ENCODE assay signal across 11 cellular contexts in the genomic region with DNA sequence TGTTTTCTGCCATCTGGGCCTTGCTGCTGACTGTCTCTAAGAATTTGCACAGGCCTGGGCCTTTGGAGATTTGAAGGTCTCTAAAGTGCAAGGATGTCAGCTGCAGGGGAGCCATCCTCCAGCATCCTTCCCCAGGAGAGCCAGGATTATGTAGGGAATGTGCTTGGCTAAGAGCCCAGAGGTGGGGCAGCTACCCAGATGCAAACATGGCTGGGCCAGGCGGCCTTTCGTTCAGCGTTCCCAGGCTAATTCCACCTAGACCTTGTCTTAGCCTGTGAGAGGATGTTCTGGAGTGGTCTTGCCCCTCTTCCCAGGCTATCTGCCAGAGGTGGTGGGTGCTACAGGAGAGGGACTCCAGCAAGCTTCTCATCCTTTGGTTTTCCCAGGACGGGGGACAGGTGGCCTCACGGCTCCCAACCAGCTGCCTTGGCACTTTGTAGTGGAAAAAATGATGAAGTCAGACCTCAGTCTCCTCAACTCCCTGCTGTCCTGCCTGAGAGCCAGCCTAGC. TPM values are rescaled to one million over a fixed set of nuclear protein-coding genes. Genes with fewer than 3 reads are reported as not detected.
DNase-seq lines count a peak whose midpoint lies in the region; ATAC-seq, FAIRE-seq and TF ChIP-seq lines count a peak whose summit lies in the region.
"Had no signal": no experiment of that assay in that cellular context is flagged by ENCODE, and none has a peak within 500 bp of the region (broad histone marks: within the 10 kb centered on the region; RNA-seq: fewer than 3 reads in every experiment).

No MANE protein-coding gene starts in this region.

- in situ Hi-C loops in HepG2 (cut with HindIII; ENCODE audit: extremely low pct_ligation_motif_present, low pct_unique_long_range_greater_than_20kb): no loop called here
- in situ Hi-C loops in GM13977 (cut with MboI; ENCODE audit: low pct_unique_long_range_greater_than_20kb, low sequenced_read_pairs, unreplicated experiment): no loop called here

- no TSS peak for BruUV-seq in HepG2 (replicated peaks; lab: Mats Ljungman, UMichigan)

- WGBS in HepG2 (ENCODE audit: low lambda C conversion rate): 11% methylated on average over 5 of the region's 5 CpGs

- DNase-seq in NCI-H2196 treated with DMSO at 0.1 percent for 48 hours (lab: John Stamatoyannopoulos, UW; ENCODE audit: unreplicated experiment) (peak; percentile 5), NCI-H2196 (lab: John Stamatoyannopoulos, UW; ENCODE audit: unreplicated experiment) (no peak), amniotic epithelial cell (ENCODE audit: low read depth) (peak; percentile 47), HepG2 (ENCODE audit: low spot score) (no peak), tibial artery (peak; percentile 45 to 78), GM13977 (ENCODE audit: low spot score) (no peak), RCC 7860 (ENCODE audit: low spot score) (no peak)
- DNase-seq: 8988T, DND-41 had no signal

- FAIRE-seq in HepG2 (lab: Jason Lieb, UNC): no peak
- no peak for FAIRE-seq in RCC 7860 (lab: Jason Lieb, UNC)

- TF ChIP-seq POLR2A in HepG2 (IDR thresholded peaks at IDR 0.05; ENCODE audit: insufficient read depth in 1 of 2, low read depth in 2 of 2, low read length in 2 of 2): no peak

- H3K4me1 ChIP-seq in HepG2 (ENCODE audit: insufficient read depth, low read length) (peaks cover 16% of the 10 kb centered on the region), tibial artery (peaks cover 0 to 99% (median 38%) of the 10 kb centered on the region in 4 donors)

- CTCF ChIA-PET in HepG2 (lab: Yijun Ruan, JAX; ENCODE audit: low intra/inter-chr PET ratio, low total read pairs): no interaction called here

- TF ChIP-seq RAD21 in HepG2 (CRISPR knock-in tag; IDR thresholded peaks at IDR 0.05): no peak

- no peaks in the 10 kb centered on the region for H3K79me2 ChIP-seq in HepG2 (ENCODE audit: insufficient read depth, low read length)

- intact Hi-C loops in HepG2 (cut with micrococcal nuclease; ENCODE audit: unreplicated experiment): no loop called here
- intact Hi-C loops in tibial artery (cut with DNase I; ENCODE audit: low total_unique reads): no loop called here

- TF ChIP-seq CTCF in HepG2 (CRISPR knock-in tag; IDR thresholded peaks at IDR 0.05): no peak
- TF ChIP-seq CTCF in tibial artery (IDR thresholded peaks at IDR 0.05): no peak
- TF ChIP-seq CTCF in GM13977 (IDR thresholded peaks at IDR 0.05; ENCODE audit: extremely low read depth, insufficient read depth, missing control alignments): no peak

- no peak overlapping the region for H3K27ac ChIP-seq in HepG2 (ENCODE audit: extremely low read length, insufficient read depth, low read length)
- peak overlapping the region; percentile 99 to 100 for H3K27ac ChIP-seq in tibial artery
- H3K27ac ChIP-seq: SJSA1 had no signal

- no peak overlapping the region for H3K9ac ChIP-seq in HepG2 (ENCODE audit: insufficient read depth, low read depth, low read length)

- ATAC-seq in HepG2 (peak; percentile 34), HG02798 (IDR thresholded peaks at IDR 0.05; ENCODE audit: poor library complexity, unreplicated experiment) (no peak)

- H2AFZ ChIP-seq in HepG2 (ENCODE audit: low read length): no peak overlapping the region

- H3K4me2 ChIP-seq in HepG2 (ENCODE audit: low read depth, low read length): peak overlapping the region; percentile 26; the same call in 1 of the 2 replicates

- POLR2A ChIA-PET in HepG2 (lab: Yijun Ruan, JAX): interaction anchor here (1.0 kb wide), 1 partner anchor 8 kb away, joined by 10 read pairs; no protein-coding TSS in a partner anchor

- no peaks in the 10 kb centered on the region for H4K20me1 ChIP-seq in HepG2 (ENCODE audit: insufficient read depth, low read length)

- no peak overlapping the region for H3K4me3 ChIP-seq in HepG2 (replicated peaks in 1 of 3; ENCODE audit: insufficient read depth in 1 of 3, low read depth in 2 of 3, low read length in 3 of 3)
- no peak overlapping the region for H3K4me3 ChIP-seq in tibial artery
- H3K4me3 ChIP-seq: SJSA1 had no signal

- peaks cover 0 to 40% of the 10 kb centered on the region in 2 experiments; a peak in 4 of 5 replicates for H3K27me3 ChIP-seq in HepG2 (ENCODE audit: control insufficient read depth in 1 of 2, insufficient read depth in 2 of 2, low read length in 2 of 2)
- H3K27me3 ChIP-seq in tibial artery: no peaks in the 10 kb centered on the region
- H3K27me3 ChIP-seq: SJSA1 had no signal

- H3K9me3 ChIP-seq in HepG2 (ENCODE audit: low read length) (no peaks in the 10 kb centered on the region), tibial artery (no peaks in the 10 kb centered on the region)
- H3K9me3 ChIP-seq: SJSA1 had no signal

- TF ChIP-seq EP300 in HepG2 (IDR thresholded peaks at IDR 0.05; ENCODE audit: low read depth in 2 of 2, low read length in 2 of 2): no peak
- TF ChIP-seq EP300 in HepG2 (CRISPR knock-in tag; IDR thresholded peaks at IDR 0.05; ENCODE audit: borderline replicate concordance): no peak

- H3K36me3 ChIP-seq in HepG2 (replicated peaks in 1 of 2; ENCODE audit: control insufficient read depth in 1 of 2, insufficient read depth in 2 of 2, low read length in 2 of 2): no peaks in the 10 kb centered on the region
- H3K36me3 ChIP-seq in tibial artery: no peaks in the 10 kb centered on the region
- H3K36me3 ChIP-seq: SJSA1 had no signal

TF ChIP-seq in HepG2, 621 proteins besides CTCF, POLR2A, EP300 and RAD21 (continues in another document):
- no peak for TF ChIP-seq MEIS1 (CRISPR knock-in tag; IDR thresholded peaks at IDR 0.05; ENCODE audit: borderline replicate concordance)
- TF ChIP-seq ZNF891 (CRISPR knock-in tag; IDR thresholded peaks at IDR 0.05): no peak
- no peak for TF ChIP-seq HOXD1 (CRISPR knock-in tag; IDR thresholded peaks at IDR 0.05)
- TF ChIP-seq KLF6 (CRISPR knock-in tag; IDR thresholded peaks at IDR 0.05): no peak
- TF ChIP-seq MXD4 (CRISPR knock-in tag; IDR thresholded peaks at IDR 0.05): no peak
- no peak for TF ChIP-seq ZNF776 (CRISPR knock-in tag; IDR thresholded peaks at IDR 0.05)
- TF ChIP-seq SNAPC2 (CRISPR knock-in tag; IDR thresholded peaks at IDR 0.05): no peak
- TF ChIP-seq ZFY (CRISPR knock-in tag; IDR thresholded peaks at IDR 0.05): peak; percentile 13; the same call in 1 of the 2 replicates
- TF ChIP-seq, protein P1, sequence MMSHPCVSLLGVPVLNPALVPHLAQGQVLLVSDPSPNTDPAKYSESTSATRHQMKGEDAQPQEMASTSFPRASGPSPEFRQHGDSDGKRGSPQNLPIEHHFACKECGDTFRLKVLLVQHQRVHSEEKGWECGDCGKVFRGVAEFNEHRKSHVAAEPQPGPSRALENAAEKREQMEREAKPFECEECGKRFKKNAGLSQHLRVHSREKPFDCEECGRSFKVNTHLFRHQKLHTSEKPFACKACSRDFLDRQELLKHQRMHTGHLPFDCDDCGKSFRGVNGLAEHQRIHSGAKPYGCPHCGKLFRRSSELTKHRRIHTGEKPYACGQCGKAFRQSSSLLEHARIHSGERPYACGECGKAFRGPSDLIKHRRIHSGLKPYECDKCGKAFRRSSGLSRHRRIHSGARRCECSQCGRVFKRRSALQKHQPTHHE (CRISPR knock-in tag; IDR thresholded peaks at IDR 0.05; ENCODE audit: borderline replicate concordance): no peak
- 0 out of 2 replicates have a peak, but pooled peaks have one; percentile 61 for TF ChIP-seq ATAD3A (CRISPR knock-in tag; IDR thresholded peaks at IDR 0.05)

RNA-seq across cellular contexts. Expression of a gene that starts 7.7 kb away (rescaled TPM):
- not detected in 2 replicates for total RNA-seq in HepG2 (2016; rRNA removed; fragmentation: Illumina TruSeq; extraction: Trizol)
- not detected in 2 replicates for total RNA-seq in HepG2 (2016; cell fraction: cytosol; rRNA removed; fragmentation: Illumina TruSeq; extraction: Trizol; ENCODE audit: low read depth)
- not detected in 2 replicates for total RNA-seq in HepG2 (2016; cell fraction: insoluble cytoplasmic fraction; rRNA removed; fragmentation: Illumina TruSeq; extraction: Trizol)
- not detected in 2 replicates for total RNA-seq in HepG2 (2016; cell fraction: membrane; rRNA removed; fragmentation: Illumina TruSeq; extraction: Trizol)
- total RNA-seq in HepG2 (2016; cell fraction: nucleus; rRNA removed; fragmentation: Illumina TruSeq; extraction: Trizol): not detected in 2 replicates
- not detected in 2 replicates for polyA plus RNA-seq in HepG2 (2011; rRNA removed)
- polyA plus RNA-seq in HepG2 (2011; cell fraction: cytosol; rRNA removed): not detected in 2 replicates
- not detected in 2 replicates for polyA plus RNA-seq in HepG2 (2011; cell fraction: nucleus; rRNA removed)
- not detected in 2 replicates for polyA plus RNA-seq in HepG2 (2012)
- polyA plus RNA-seq in HepG2 (2016; cell fraction: cytosol; fragmentation: Illumina TruSeq; extraction: Trizol; ENCODE audit: low read depth): not detected in 2 replicates
- not detected in 2 replicates for polyA plus RNA-seq in HepG2 (2016; cell fraction: insoluble cytoplasmic fraction; fragmentation: Illumina TruSeq; extraction: Trizol; ENCODE audit: low read depth)
- polyA plus RNA-seq in HepG2 (2016; cell fraction: membrane; fragmentation: Illumina TruSeq; extraction: Trizol; ENCODE audit: low read depth): not detected in 2 replicates
- not detected in 2 replicates for polyA plus RNA-seq in HepG2 (2016; cell fraction: nucleus; fragmentation: Illumina TruSeq; extraction: Trizol; ENCODE audit: insufficient read depth, low read depth)
- polyA minus RNA-seq in HepG2 (2011; rRNA and poly(A)+ RNA removed; ENCODE audit: low replicate concordance): not detected in 2 replicates
- polyA minus RNA-seq in HepG2 (2011; cell fraction: cytosol; rRNA and poly(A)+ RNA removed): not detected in 2 replicates
- not detected in 2 replicates for polyA minus RNA-seq in HepG2 (2011; cell fraction: nucleus; rRNA and poly(A)+ RNA removed)
- total RNA-seq: SJSA1 had no signal

Comparison
In these comparisons a context has a peak if more than half of its experiments do, and no peak if none do; other contexts are left out.
1. DNase-seq: peak in NCI-H2196 treated with DMSO at 0.1 percent for 48 hours (single experiment), amniotic epithelial cell (single experiment) and tibial artery (2 of 2); none in NCI-H2196 (single experiment), HepG2 (single experiment), GM13977 (single experiment) and RCC 7860 (single experiment).